ENCODE assay signal across 10 cellular contexts in the genomic region with DNA sequence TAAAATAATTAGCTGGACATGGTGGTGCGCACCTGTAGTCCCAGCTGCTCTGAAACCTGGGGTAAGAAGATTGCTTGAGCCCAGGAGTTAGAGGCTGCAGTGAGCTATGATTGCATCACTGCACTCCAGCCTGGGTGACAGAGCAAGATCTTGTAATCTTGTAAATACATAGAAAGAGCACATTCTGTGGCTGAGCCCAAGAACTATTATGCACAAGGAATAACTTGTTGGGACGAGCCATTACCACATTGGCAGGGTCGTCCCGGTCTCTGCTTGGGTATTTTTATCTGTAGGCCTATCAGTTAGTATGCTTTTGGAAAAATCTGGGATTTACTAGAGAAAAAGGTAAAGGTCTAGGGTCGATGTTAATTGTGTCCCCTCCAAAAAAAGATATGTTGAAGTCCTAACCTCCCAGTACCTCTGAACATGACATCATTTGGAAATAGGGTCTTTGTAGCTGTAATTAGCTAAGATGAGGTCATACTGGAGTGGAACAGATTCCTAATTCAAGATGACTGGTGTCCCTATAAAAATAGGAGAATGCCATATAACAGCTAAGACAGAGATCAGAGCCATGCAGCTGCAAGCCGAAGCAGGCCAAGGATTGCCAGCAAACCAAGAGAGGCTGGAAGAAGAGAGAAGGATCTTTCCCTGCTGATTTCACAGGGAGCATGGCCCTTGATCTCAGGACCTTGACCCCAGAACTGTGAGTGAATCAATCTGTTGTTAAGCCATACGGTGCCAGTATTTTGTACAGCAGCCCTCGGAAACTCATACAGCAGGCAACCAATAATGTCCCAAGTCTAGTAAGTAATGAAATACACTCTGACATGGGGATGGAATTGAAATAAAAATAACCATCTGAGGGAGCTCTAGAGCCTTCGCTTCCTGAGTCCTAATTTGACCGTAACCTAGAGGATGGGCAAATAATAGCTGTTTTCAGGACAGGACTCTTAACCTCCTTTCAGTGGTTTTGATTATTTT. TPM values are rescaled to one million over a fixed set of nuclear protein-coding genes. Genes with fewer than 3 reads are reported as not detected.
DNase-seq lines count a peak whose midpoint lies in the region; ATAC-seq, FAIRE-seq and TF ChIP-seq lines count a peak whose summit lies in the region.
"Had no signal": no experiment of that assay in that cellular context is flagged by ENCODE, and none has a peak within 500 bp of the region (broad histone marks: within the 10 kb centered on the region; RNA-seq: fewer than 3 reads in every experiment).

No MANE protein-coding gene starts in this region.

- peak; percentile 20 to 46 for DNase-seq in AML-193 (lab: John Stamatoyannopoulos, UW)
- DNase-seq in HTR-8/SVneo (ENCODE audit: insufficient read length, low spot score) = peak; percentile 4
- peak in 2 of 4 experiments; percentile 13 for DNase-seq in K562 (ENCODE audit: extremely low read depth in 1 of 4, low spot score in 3 of 4)
- DNase-seq in right lobe of liver = peak in 1 of 3 donors; percentile 76
- DNase-seq in SHP77 treated with DMSO at 0.1 percent for 48 hours (lab: John Stamatoyannopoulos, UW) = no peak
- no peak for DNase-seq in NCI-H1417 (lab: John Stamatoyannopoulos, UW)
- DNase-seq in NK-92 treated with Interleukin-12 subunit alpha and Interleukin-12 subunit beta, amount 100 ng/mL, for 24 hours (lab: John Stamatoyannopoulos, UW) = no peak
- DNase-seq in GM19238 (ENCODE audit: insufficient read length, low spot score) = no peak
- DNase-seq: NCI-H2171 treated with DMSO at 0.1 percent for 48 hours; stimulated activated naive CD8-positive, alpha-beta T cell treated with anti-CD3 and anti-CD28 coated beads, Interleukin-15, amount 100 ng/mL, for 72 hours had no signal

- TF ChIP-seq CTCF in K562 (IDR thresholded peaks at IDR 0.05 in 2 of 3, conservative IDR thresholded peaks at IDR 0.05 in 1 of 3; ENCODE audit: insufficient read depth in 2 of 3, low read depth in 1 of 3, low read length in 3 of 3) (peak; percentile 32 to 54 (median 32); a peak in 4 of 6 replicates), right lobe of liver (IDR thresholded peaks at IDR 0.05) (peak; percentile 42 to 58 (median 46))

- no peak for TF ChIP-seq EP300 in K562 (IDR thresholded peaks at IDR 0.05; ENCODE audit: low read length)

- CTCF ChIA-PET in K562 (lab: Yijun Ruan, JAX; ENCODE audit: low intra/inter-chr PET ratio) = interaction anchor here (0.5 to 0.7 kb wide), 2 partner anchors 35 to 677 kb away, joined by 3 read pairs; no protein-coding TSS in a partner anchor

- H2AFZ ChIP-seq in K562 (ENCODE audit: low read depth, low read length) = no peak overlapping the region

- no TSS peak for BruUV-seq in K562 (replicated peaks; lab: Mats Ljungman, UMichigan)

- H3K79me2 ChIP-seq in K562 (ENCODE audit: control insufficient read depth, insufficient read depth, low read length) = no peaks in the 10 kb centered on the region

- WGBS in K562 (ENCODE audit: insufficient coverage, low coverage, missing lambda C conversion rate) = 25% methylated on average over 10 of the region's 10 CpGs
- WGBS in right lobe of liver (ENCODE audit: insufficient coverage, low coverage, low lambda C conversion rate, missing lambda C conversion rate) = 40% methylated on average over 10 of the region's 10 CpGs

- no peaks in the 10 kb centered on the region for H3K27me3 ChIP-seq in K562 (ENCODE audit: control insufficient read depth in 2 of 2, insufficient read depth in 2 of 2, low read length in 2 of 2)
- H3K27me3 ChIP-seq in right lobe of liver = no peaks in the 10 kb centered on the region

- POLR2A ChIA-PET in K562 (lab: Yijun Ruan, JAX) = interaction anchor here (0.6 to 1.5 kb wide), 5 partner anchors 15 to 532 kb away, joined by 3 to 5 read pairs (median 4); no protein-coding TSS in a partner anchor

- H3K36me3 ChIP-seq in K562 (ENCODE audit: control insufficient read depth, insufficient read depth, low read length) = no peaks in the 10 kb centered on the region
- no peaks in the 10 kb centered on the region for H3K36me3 ChIP-seq in right lobe of liver

- H3K9me3 ChIP-seq in K562 (replicated peaks; ENCODE audit: control insufficient read depth, insufficient read depth, low read depth, low read length) (no peaks in the 10 kb centered on the region), right lobe of liver (no peaks in the 10 kb centered on the region)

- intact Hi-C loops in K562 (cut with micrococcal nuclease) = no loop called here
- intact Hi-C loops in right lobe of liver (cut with DNase I) = no loop called here

- peaks cover 0 to 3% of the 10 kb centered on the region in 2 experiments; a peak in 2 of 5 replicates for H3K4me1 ChIP-seq in K562 (replicated peaks in 1 of 2; ENCODE audit: control insufficient read depth in 2 of 2, insufficient read depth in 2 of 2, low read length in 2 of 2)
- peaks cover 0 to 27% (median 12%) of the 10 kb centered on the region in 4 donors for H3K4me1 ChIP-seq in right lobe of liver

- TF ChIP-seq POLR2A in K562 (conservative IDR thresholded peaks at IDR 0.05) = no peak
- TF ChIP-seq POLR2A in right lobe of liver (IDR thresholded peaks at IDR 0.05) = no peak

- H3K27ac ChIP-seq in K562 (ENCODE audit: extremely low read depth, low read depth, low read length) = no peak overlapping the region
- peak overlapping the region; percentile 29 to 89 (median 82) for H3K27ac ChIP-seq in right lobe of liver

- ATAC-seq in K562 (peak; percentile 79), right lobe of liver (peak; percentile 87 to 91 (median 90))
- ATAC-seq: stimulated activated naive CD8-positive, alpha-beta T cell treated with anti-CD3 and anti-CD28 coated beads, Interleukin-15, amount 100 ng/mL, for 72 hours had no signal

- H3K4me3 ChIP-seq in K562 (no peak overlapping the region), right lobe of liver (peak overlapping the region in 1 of 3 donors; percentile 12)

- no peaks in the 10 kb centered on the region for H3K9me1 ChIP-seq in K562 (ENCODE audit: control insufficient read depth, insufficient read depth, low read length)

- FAIRE-seq in HTR-8/SVneo (lab: Jason Lieb, UNC) (no peak), K562 (lab: Jason Lieb, UNC) (no peak)

- no peak overlapping the region for H3K4me2 ChIP-seq in K562 (ENCODE audit: insufficient read depth, low read length)

- in situ Hi-C loops in K562 (cut with MboI) = no loop called here

- TF ChIP-seq RAD21 in K562 (CRISPR knock-in tag; conservative IDR thresholded peaks at IDR 0.05 in 1 of 2, IDR thresholded peaks at IDR 0.05 in 1 of 2) = peak in 1 of 2 experiments; percentile 35; a peak in 2 of 4 replicates

- no peak overlapping the region for H3K9ac ChIP-seq in K562 (ENCODE audit: insufficient read depth in 1 of 2, low read depth in 2 of 2, low read length in 2 of 2)

- no peaks in the 10 kb centered on the region for H4K20me1 ChIP-seq in K562 (replicated peaks; ENCODE audit: control insufficient read depth, insufficient read depth, low read length)

TF ChIP-seq in K562, 482 proteins besides CTCF, POLR2A, EP300 and RAD21 (continues in another document):
- TF ChIP-seq PHF8 (IDR thresholded peaks at IDR 0.05; ENCODE audit: borderline replicate concordance, low read length) (no peak), MED1 (CRISPR knock-in tag; IDR thresholded peaks at IDR 0.05; ENCODE audit: borderline replicate concordance) (no peak), CHCHD3 (CRISPR knock-in tag; IDR thresholded peaks at IDR 0.05) (no peak), KLF13 (tag; IDR thresholded peaks at IDR 0.05; ENCODE audit: borderline replicate concordance, low read depth) (no peak), RFX7 (CRISPR knock-in tag; IDR thresholded peaks at IDR 0.05) (no peak), COPS2 (conservative IDR thresholded peaks at IDR 0.05) (no peak)
- TF ChIP-seq, protein P1, sequence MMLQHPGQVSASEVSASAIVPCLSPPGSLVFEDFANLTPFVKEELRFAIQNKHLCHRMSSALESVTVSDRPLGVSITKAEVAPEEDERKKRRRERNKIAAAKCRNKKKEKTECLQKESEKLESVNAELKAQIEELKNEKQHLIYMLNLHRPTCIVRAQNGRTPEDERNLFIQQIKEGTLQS (IDR thresholded peaks at IDR 0.05) = peak; percentile 92
- TF ChIP-seq, protein P1 (CRISPR knock-in tag; conservative IDR thresholded peaks at IDR 0.05) = no peak

RNA-seq across cellular contexts. Expression of a gene that starts 28.3 kb away (rescaled TPM):
- 1.4 and 6.8 TPM in 2 replicates for total RNA-seq in K562 (2011; cell fraction: chromatin; rRNA removed; ENCODE audit: low replicate concordance)
- 1.2 and 1.4 TPM in 2 replicates for total RNA-seq in K562 (2011; cell fraction: nucleolus; rRNA removed)
- 3.0 and 3.7 TPM in 2 replicates for total RNA-seq in K562 (2011; cell fraction: nucleoplasm; rRNA removed)
- total RNA-seq in K562 (2014; rRNA removed) (1.2 and 1.8 TPM in 2 replicates), K562 (2014; rRNA removed; fragmentation: Illumina TruSeq; extraction: Trizol) (2.3 and 3.3 TPM in 2 replicates), K562 (2015; rRNA removed; fragmentation: Illumina TruSeq; extraction: Trizol) (2.4 and 4.3 TPM in 2 replicates), K562 (2021) (2.5 and 2.9 TPM in 2 replicates), right lobe of liver (10 to 100 TPM; 38.1 to 56.8 (median 46.4) TPM)
- polyA plus RNA-seq in K562 (2011; rRNA removed) (4.1 and 5.0 TPM in 2 replicates), K562 (2014; fragmentation: Illumina TruSeq; extraction: Trizol) (2.9 and 3.4 TPM in 2 replicates), K562 (2014; fragmentation: Nextera tagmentation; extraction: Ambion mirVana) (1 to 10 TPM; 2.0 to 2.1 TPM), K562 (2014; rRNA removed) (2.1 and 4.3 TPM in 2 replicates)
- 2.1 and 2.7 TPM in 2 replicates for polyA plus RNA-seq in K562 (2011; cell fraction: cytosol; rRNA removed)
- polyA plus RNA-seq in K562 (2011; cell fraction: nucleus; rRNA removed) = 8.2 and 9.9 TPM in 2 replicates
- 2.8 and 5.0 TPM in 2 replicates for polyA plus RNA-seq in K562 (2012)
- 1.6 and 3.5 TPM in 2 replicates for polyA minus RNA-seq in K562 (2011; rRNA and poly(A)+ RNA removed)
- polyA minus RNA-seq in K562 (2011; cell fraction: cytosol; rRNA and poly(A)+ RNA removed) = not detected in 2 replicates
- polyA minus RNA-seq in K562 (2011; cell fraction: nucleus; rRNA and poly(A)+ RNA removed) = 4.3 and 5.2 TPM in 2 replicates

Comparison
In these comparisons a context has a peak if more than half of its experiments do, and no peak if none do; other contexts are left out.
1. DNase-seq: peak in AML-193 (2 of 2) and HTR-8/SVneo (single experiment); none in SHP77 treated with DMSO at 0.1 percent for 48 hours (single experiment), NCI-H1417 (0 of 3), NK-92 treated with Interleukin-12 subunit alpha and Interleukin-12 subunit beta, amount 100 ng/mL, for 24 hours (single experiment) and GM19238 (single experiment).
2. RNA of a gene that starts 28.3 kb away (total RNA-seq): 38.1 to 56.8 TPM in right lobe of liver; 1.2 to 6.8 TPM in K562; every median in the first group is over 4 times any median in the second.